In the genomic region with DNA sequence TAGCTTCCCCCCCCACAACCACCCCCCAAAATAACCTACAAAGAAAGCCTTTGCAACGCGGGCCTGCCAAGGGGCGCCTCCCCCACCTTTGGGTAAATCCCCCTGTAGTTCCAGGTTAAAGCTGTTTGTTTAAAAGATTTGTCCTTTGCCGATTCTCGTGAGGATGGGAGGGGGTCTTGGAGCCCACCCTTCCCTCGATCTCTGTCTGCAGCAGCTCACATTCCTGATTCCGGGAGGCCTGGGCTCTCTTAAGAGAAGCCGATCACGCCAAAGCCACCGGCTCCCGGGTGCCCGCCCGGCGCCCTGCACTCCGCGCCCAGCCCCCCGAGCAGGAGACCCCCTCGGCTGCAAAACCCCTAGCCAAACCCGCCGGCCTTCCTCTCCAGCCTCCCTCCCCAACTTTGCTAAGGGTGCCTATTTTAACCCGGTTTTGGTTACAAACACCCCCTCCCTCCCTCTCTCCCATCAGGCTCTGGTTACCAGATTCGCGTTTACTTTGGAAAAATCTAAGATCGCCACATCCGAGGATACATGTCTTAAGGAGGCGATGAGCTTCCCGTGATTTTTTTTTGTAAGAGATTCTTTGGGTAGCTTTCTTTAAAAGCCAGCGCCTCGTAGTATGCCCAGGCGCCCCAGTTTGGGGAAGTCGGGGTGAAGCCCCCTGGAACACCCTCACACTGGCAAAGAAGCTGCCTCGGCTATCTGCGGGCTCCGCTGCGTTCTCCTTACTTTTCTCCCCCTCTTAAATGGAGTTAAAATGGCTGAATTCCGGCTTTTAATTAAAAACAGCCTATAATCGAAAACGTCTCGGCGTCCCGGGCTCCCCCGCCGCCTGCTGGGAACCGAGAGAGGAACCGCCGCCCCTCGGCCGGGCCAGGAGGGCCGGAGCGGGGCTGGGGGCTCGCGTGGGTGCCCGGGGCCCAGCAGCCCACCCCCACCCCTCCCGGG, we compare ENCODE assay signal across 8 cellular contexts. TPM values are rescaled to one million over a fixed set of nuclear protein-coding genes. Genes with fewer than 3 reads are reported as not detected.
DNase-seq lines count a peak whose midpoint lies in the region; ATAC-seq and TF ChIP-seq lines count a peak whose summit lies in the region.

No MANE protein-coding gene starts in this region.

- peaks cover 20% of the 10 kb centered on the region for H3K4me1 Mint-ChIP-seq in T-helper 1 cell treated with Interleukin-12 subunit alpha and Interleukin-12 subunit beta and Interleukin-4 antibody, amounts not matched to agents 30 μg/mL and 1 μg/mL, for 36 hours (ENCODE audit: low read depth)

- no peaks in the 10 kb centered on the region for H3K9me3 Mint-ChIP-seq in T-helper 1 cell treated with Interleukin-12 subunit alpha and Interleukin-12 subunit beta and Interleukin-4 antibody, amounts not matched to agents 30 μg/mL and 1 μg/mL, for 36 hours

- no peaks in the 10 kb centered on the region for H3K36me3 ChIP-seq in PC-9 (ENCODE audit: low read depth)
- H3K36me3 ChIP-seq in upper lobe of left lung: no peaks in the 10 kb centered on the region

- no TSS peak for BruUV-seq in PC-9 (replicated peaks; lab: Mats Ljungman, UMichigan)

- WGBS in upper lobe of left lung, 2 donors: 0 to 1% methylated on average over 30 to 53 of the region's 54 CpGs

- no peak for TF ChIP-seq POLR2A in upper lobe of left lung (IDR thresholded peaks at IDR 0.05)

- H3K36me3 Mint-ChIP-seq in T-helper 1 cell treated with Interleukin-12 subunit alpha and Interleukin-12 subunit beta and Interleukin-4 antibody, amounts not matched to agents 30 μg/mL and 1 μg/mL, for 36 hours (ENCODE audit: low read depth): peaks cover 6% of the 10 kb centered on the region

- H3F3A ChIP-seq in PC-9 (ENCODE audit: insufficient read depth, low read depth): peaks cover 48% of the 10 kb centered on the region

- H3K79me2 ChIP-seq in PC-9 (ENCODE audit: low read depth): peaks cover 93% of the 10 kb centered on the region

- no peak overlapping the region for H3K27ac Mint-ChIP-seq in T-helper 1 cell treated with Interleukin-12 subunit alpha and Interleukin-12 subunit beta and Interleukin-4 antibody, amounts not matched to agents 30 μg/mL and 1 μg/mL, for 36 hours

- H3K27ac ChIP-seq in PC-9 (peak overlapping the region; percentile 89), coronary artery (peak overlapping the region; percentile 97 to 100), upper lobe of left lung (peak overlapping the region; percentile 99)

- DNase-seq in T-helper 1 cell (no peak), PC-9 (peak in 1 of 2 experiments; percentile 22), coronary artery (ENCODE audit: low spot score) (no peak), lung microvascular endothelial cell (ENCODE audit: low read depth in 2 of 2) (peak; percentile 43 to 48), upper lobe of left lung (peak in 1 of 2 donors; percentile 85), NCI-H2196 (lab: John Stamatoyannopoulos, UW; ENCODE audit: unreplicated experiment) (no peak)

- H3K9me2 ChIP-seq in PC-9 (ENCODE audit: insufficient read depth): no peaks in the 10 kb centered on the region

- H3K4me2 ChIP-seq in PC-9: peak overlapping the region; percentile 97

- H3K9me3 ChIP-seq in PC-9 (ENCODE audit: insufficient read depth, low read depth): no peaks in the 10 kb centered on the region
- no peaks in the 10 kb centered on the region for H3K9me3 ChIP-seq in upper lobe of left lung

- CTCF ChIA-PET in PC-9 (lab: Charles Lee): interaction anchor here (0.7 to 1.3 kb wide), 2 partner anchors 56 to 182 kb away, joined by 3 to 4 read pairs; no protein-coding TSS in a partner anchor

- peak overlapping the region; percentile 53; the same call in 1 of the 2 replicates for H2AFZ ChIP-seq in PC-9

- H3K27me3 Mint-ChIP-seq in T-helper 1 cell treated with Interleukin-12 subunit alpha and Interleukin-12 subunit beta and Interleukin-4 antibody, amounts not matched to agents 30 μg/mL and 1 μg/mL, for 36 hours (ENCODE audit: low read depth): peaks cover 82% of the 10 kb centered on the region

- H3K4me3 ChIP-seq in PC-9: peak overlapping the region; percentile 91
- H3K4me3 ChIP-seq in coronary artery: peak overlapping the region; percentile 96
- H3K4me3 ChIP-seq in upper lobe of left lung: peak overlapping the region; percentile 55 to 93 (median 84)

- intact Hi-C loops in PC-9 (cut with micrococcal nuclease; ENCODE audit: unreplicated experiment): no loop called here

- H3K4me1 ChIP-seq in PC-9 (replicated peaks; ENCODE audit: insufficient read depth): peaks cover 18% of the 10 kb centered on the region
- H3K4me1 ChIP-seq in upper lobe of left lung: peaks cover 17 to 43% (median 21%) of the 10 kb centered on the region in 4 donors

- ATAC-seq in upper lobe of left lung (ENCODE audit: low FRiP score in 2 of 2) (no peak), GM21381 (IDR thresholded peaks at IDR 0.05; ENCODE audit: unreplicated experiment) (no peak)

- POLR2A ChIA-PET in PC-9 (lab: Charles Lee; ENCODE audit: unreplicated experiment): interaction anchor here (0.5 to 0.9 kb wide), 5 partner anchors 17 to 860 kb away, joined by 7 to 14 read pairs (median 11); no protein-coding TSS in a partner anchor

- peak overlapping the region; percentile 66 for H3K4me3 Mint-ChIP-seq in T-helper 1 cell treated with Interleukin-12 subunit alpha and Interleukin-12 subunit beta and Interleukin-4 antibody, amounts not matched to agents 30 μg/mL and 1 μg/mL, for 36 hours

- H4K20me1 ChIP-seq in PC-9 (ENCODE audit: insufficient read depth): peaks cover 6% of the 10 kb centered on the region

- no peak for TF ChIP-seq CTCF in PC-9 (conservative IDR thresholded peaks at IDR 0.05)
- no peak for TF ChIP-seq CTCF in coronary artery (IDR thresholded peaks at IDR 0.05)
- no peak for TF ChIP-seq CTCF in upper lobe of left lung (IDR thresholded peaks at IDR 0.05)

- no peaks in the 10 kb centered on the region for H3K27me3 ChIP-seq in PC-9 (ENCODE audit: insufficient read depth, low read depth)
- no peaks in the 10 kb centered on the region for H3K27me3 ChIP-seq in upper lobe of left lung

- TF ChIP-seq EP300 in upper lobe of left lung (IDR thresholded peaks at IDR 0.05): no peak

RNA-seq across cellular contexts. Expression of gene TNRC18, which starts 1.0 kb away (rescaled TPM):
- 128 and 159 TPM in 2 replicates for total RNA-seq in PC-9 (2021)
- 19.8 and 21.6 TPM in 2 replicates for total RNA-seq in lung microvascular endothelial cell
- 100 to 1,000 TPM; 101 to 617 (median 128) TPM for total RNA-seq in upper lobe of left lung

Comparison
In these comparisons a context has a peak if more than half of its experiments do, and no peak if none do; other contexts are left out.
1. DNase-seq: peak in lung microvascular endothelial cell (2 of 2); none in T-helper 1 cell (0 of 5), coronary artery (single experiment) and NCI-H2196 (single experiment).
2. Peak in every context shown above with its lines, with median percentiles within 50 percentile points of each other: H3K27ac ChIP-seq and H3K4me3 ChIP-seq.